In genomic region chr17:9924735-9925191, GRCh38 we compare ENCODE assay signal across 8 cellular contexts. TPM values are rescaled to one million over a fixed set of nuclear protein-coding genes. Genes with fewer than 3 reads are reported as not detected.
DNase-seq lines count a peak whose midpoint lies in the region; ATAC-seq and TF ChIP-seq lines count a peak whose summit lies in the region.

No MANE protein-coding gene starts in this region.

- H3K27me3 Mint-ChIP-seq in chondrocyte (ENCODE audit: low read depth), result no peaks in the 10 kb centered on the region

- peak; percentile 57 for ATAC-seq in GM18868 (IDR thresholded peaks at IDR 0.05; ENCODE audit: unreplicated experiment)
- ATAC-seq in GM21737 (IDR thresholded peaks at IDR 0.05; ENCODE audit: unreplicated experiment), result no peak

- no peaks in the 10 kb centered on the region for H3K27me3 ChIP-seq in BLaER1 treated with 17β-estradiol and CSF1 and Interleukin-3, amounts not matched to agents 10 nM and 100 nM
- H3K27me3 ChIP-seq in Karpas-422 (ENCODE audit: low read length) (no peaks in the 10 kb centered on the region), thyroid gland (no peaks in the 10 kb centered on the region)

- TF ChIP-seq CTCF in chondrocyte (IDR thresholded peaks at IDR 0.05) (peak; percentile 95), thyroid gland (IDR thresholded peaks at IDR 0.05) (peak in 5 of 6 experiments; percentile 49 to 79 (median 70))

- H3K4me1 Mint-ChIP-seq in chondrocyte (ENCODE audit: low read depth), result peaks cover 20% of the 10 kb centered on the region

- H2AFZ ChIP-seq in Karpas-422 (ENCODE audit: low read length), result no peak overlapping the region

- no peak overlapping the region for H3K27ac Mint-ChIP-seq in chondrocyte (ENCODE audit: unreplicated experiment)

- peaks cover 34 to 94% (median 88%) of the 10 kb centered on the region in 11 experiments for H3K36me3 ChIP-seq in BLaER1 treated with 17β-estradiol and CSF1 and Interleukin-3, amounts not matched to agents 10 nM and 100 nM
- H3K36me3 ChIP-seq in Karpas-422 (ENCODE audit: insufficient read depth, low read length) (peaks cover 37% of the 10 kb centered on the region), thyroid gland (no peaks in the 10 kb centered on the region)

- H3K4me2 ChIP-seq in BLaER1 treated with 17β-estradiol and CSF1 and Interleukin-3, amounts not matched to agents 10 nM and 100 nM, result peak overlapping the region in 8 of 11 experiments; percentile 15 to 49 (median 30); a peak in 14 of 22 replicates
- no peak overlapping the region for H3K4me2 ChIP-seq in Karpas-422 (ENCODE audit: low read depth, low read length, poor library complexity, severe bottlenecking)

- H3K27ac ChIP-seq in BLaER1 treated with 17β-estradiol and CSF1 and Interleukin-3, amounts not matched to agents 10 nM and 100 nM, result peak overlapping the region in 9 of 11 experiments; percentile 0 to 48 (median 38); a peak in 14 of 22 replicates
- peak overlapping the region; percentile 46; the same call in 1 of the 2 replicates for H3K27ac ChIP-seq in Karpas-422 (ENCODE audit: low read length)
- H3K27ac ChIP-seq in thyroid gland, result no peak overlapping the region

- WGBS in thyroid gland, 2 donors, result 18% methylated on average over 6 of the region's 6 CpGs

- no peaks in the 10 kb centered on the region for H3K9me2 ChIP-seq in Karpas-422 (replicated peaks; ENCODE audit: insufficient read depth, low read length)

- DNase-seq in Karpas-422 (peak; percentile 94), RPMI8226 (peak; percentile 56), chondrocyte (ENCODE audit: low spot score) (no peak), left kidney (ENCODE audit: low read depth, low spot score) (peak; percentile 96), thyroid gland (peak; percentile 9 to 11)

- 0 out of 2 replicates have a peak, but pooled peaks cover 2% of the 10 kb centered on the region for H3K79me2 ChIP-seq in Karpas-422 (ENCODE audit: low read length)

- peaks cover 0 to 76% (median 40%) of the 10 kb centered on the region in 11 experiments; a peak in 16 of 22 replicates for H4K20me1 ChIP-seq in BLaER1 treated with 17β-estradiol and CSF1 and Interleukin-3, amounts not matched to agents 10 nM and 100 nM
- H4K20me1 ChIP-seq in Karpas-422 (ENCODE audit: insufficient read depth, low read depth, low read length), result no peaks in the 10 kb centered on the region

- TF ChIP-seq POLR2A in thyroid gland (IDR thresholded peaks at IDR 0.05), result no peak

- no peak overlapping the region for H3K4me3 Mint-ChIP-seq in chondrocyte (ENCODE audit: unreplicated experiment)

- H3K4me3 ChIP-seq in BLaER1 treated with 17β-estradiol and CSF1 and Interleukin-3, amounts not matched to agents 10 nM and 100 nM, result no peak overlapping the region
- H3K4me3 ChIP-seq in Karpas-422 (ENCODE audit: low read length), result no peak overlapping the region
- H3K4me3 ChIP-seq in thyroid gland (replicated peaks in 1 of 3), result no peak overlapping the region

- peaks cover 8 to 21% (median 15%) of the 10 kb centered on the region in 10 experiments; a peak in 17 of 20 replicates for H3K4me1 ChIP-seq in BLaER1 treated with 17β-estradiol and CSF1 and Interleukin-3, amounts not matched to agents 10 nM and 100 nM
- H3K4me1 ChIP-seq in Karpas-422 (ENCODE audit: low read length), result peaks cover 39% of the 10 kb centered on the region
- no peaks in the 10 kb centered on the region for H3K4me1 ChIP-seq in thyroid gland

- H3K9me3 ChIP-seq in BLaER1 treated with 17β-estradiol and CSF1 and Interleukin-3, amounts not matched to agents 10 nM and 100 nM (replicated peaks in 1 of 11), result no peaks in the 10 kb centered on the region
- H3K9me3 ChIP-seq in Karpas-422 (ENCODE audit: low read length), result no peaks in the 10 kb centered on the region
- H3K9me3 ChIP-seq in thyroid gland, result no peaks in the 10 kb centered on the region

- intact Hi-C loops in thyroid gland (cut with DNase I), result loop anchor here (10.0 kb wide), 1 partner anchor 700 kb away; no protein-coding TSS in a partner anchor

- H3K9me3 Mint-ChIP-seq in chondrocyte (ENCODE audit: low read depth), result no peaks in the 10 kb centered on the region

- peaks cover 5% of the 10 kb centered on the region for H3K36me3 Mint-ChIP-seq in chondrocyte (ENCODE audit: low read depth)

- H3K9ac ChIP-seq in BLaER1 treated with 17β-estradiol and CSF1 and Interleukin-3, amounts not matched to agents 10 nM and 100 nM, result peak overlapping the region in 6 of 11 experiments; percentile 6 to 47 (median 38); a peak in 9 of 22 replicates
- H3K9ac ChIP-seq in Karpas-422 (ENCODE audit: low read length), result no peak overlapping the region

RNA-seq across cellular contexts. Expression of gene RCVRN, which starts 19.7 kb away (rescaled TPM):
- total RNA-seq in Karpas-422 (2014; rRNA removed; shearing (Covaris generic); ENCODE audit: low replicate concordance), result not detected in 2 replicates
- total RNA-seq in chondrocyte (not detected in 3 replicates), thyroid gland (not detected)

Comparison
In these comparisons a context has a peak if more than half of its experiments do, and no peak if none do; other contexts are left out.
1. H3K27ac ChIP-seq: peak in BLaER1 treated with 17β-estradiol and CSF1 and Interleukin-3, amounts not matched to agents 10 nM and 100 nM (9 of 11) and Karpas-422 (single experiment); none in thyroid gland (0 of 3).